ENCODE assay signal across 8 cellular contexts in genomic region chr6:78768242-78768641, GRCh38.
"Had no signal": no experiment of that assay in that cellular context is flagged by ENCODE, and none has a peak within 500 bp of the region (broad histone marks: within the 10 kb centered on the region; RNA-seq: fewer than 3 reads in every experiment).

No MANE protein-coding gene starts in this region.

- H3K9ac ChIP-seq: GM23248 had no signal

- H3K36me3 ChIP-seq: HAP-1 had no signal

- H3K27ac Mint-ChIP-seq: IgD-negative memory B cell had no signal

- H3K4me3 ChIP-seq: GM23248, HAP-1 had no signal

- H3K27me3 Mint-ChIP-seq: IgD-negative memory B cell had no signal

- DNase-seq: GM23248, GOT3, H7 had no signal

- H3K27ac ChIP-seq: GM23248, HL-60 had no signal

- H3K4me1 Mint-ChIP-seq: IgD-negative memory B cell had no signal

- H3K4me3 Mint-ChIP-seq: IgD-negative memory B cell had no signal

- H3K9me3 ChIP-seq: HAP-1 had no signal

- H3K36me3 Mint-ChIP-seq: IgD-negative memory B cell had no signal

- H2AFZ ChIP-seq: GM23248 had no signal

- ATAC-seq: HCT116, HepG2 had no signal
